1 cellular context compared by ENCODE assay signal in the genomic region with DNA sequence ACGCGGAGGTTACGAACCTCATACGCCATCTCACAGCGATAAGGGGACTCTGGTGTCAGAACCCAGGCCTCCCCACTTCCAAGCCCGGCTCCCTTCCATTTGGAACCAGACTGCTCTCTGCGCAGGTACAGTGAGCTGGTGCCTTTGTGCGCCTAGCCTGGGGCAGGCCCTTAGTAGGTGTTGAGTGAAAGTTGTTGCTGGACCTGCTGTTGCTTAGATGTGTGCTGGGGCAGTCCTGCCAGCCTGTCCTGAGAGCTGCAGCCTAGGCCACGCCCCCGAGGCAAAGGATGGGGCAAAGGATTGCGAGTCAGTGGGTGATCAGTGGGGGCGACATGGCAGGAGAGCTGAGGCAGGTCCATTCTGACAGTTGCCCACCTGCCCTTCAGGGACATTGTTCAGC.
TF ChIP-seq lines count a peak whose summit lies in the region.

No MANE protein-coding gene starts in this region.

TF ChIP-seq in GM23338, 12 proteins besides CTCF, POLR2A, EP300 and RAD21 (continued from another document):
- TF ChIP-seq, protein P1, sequence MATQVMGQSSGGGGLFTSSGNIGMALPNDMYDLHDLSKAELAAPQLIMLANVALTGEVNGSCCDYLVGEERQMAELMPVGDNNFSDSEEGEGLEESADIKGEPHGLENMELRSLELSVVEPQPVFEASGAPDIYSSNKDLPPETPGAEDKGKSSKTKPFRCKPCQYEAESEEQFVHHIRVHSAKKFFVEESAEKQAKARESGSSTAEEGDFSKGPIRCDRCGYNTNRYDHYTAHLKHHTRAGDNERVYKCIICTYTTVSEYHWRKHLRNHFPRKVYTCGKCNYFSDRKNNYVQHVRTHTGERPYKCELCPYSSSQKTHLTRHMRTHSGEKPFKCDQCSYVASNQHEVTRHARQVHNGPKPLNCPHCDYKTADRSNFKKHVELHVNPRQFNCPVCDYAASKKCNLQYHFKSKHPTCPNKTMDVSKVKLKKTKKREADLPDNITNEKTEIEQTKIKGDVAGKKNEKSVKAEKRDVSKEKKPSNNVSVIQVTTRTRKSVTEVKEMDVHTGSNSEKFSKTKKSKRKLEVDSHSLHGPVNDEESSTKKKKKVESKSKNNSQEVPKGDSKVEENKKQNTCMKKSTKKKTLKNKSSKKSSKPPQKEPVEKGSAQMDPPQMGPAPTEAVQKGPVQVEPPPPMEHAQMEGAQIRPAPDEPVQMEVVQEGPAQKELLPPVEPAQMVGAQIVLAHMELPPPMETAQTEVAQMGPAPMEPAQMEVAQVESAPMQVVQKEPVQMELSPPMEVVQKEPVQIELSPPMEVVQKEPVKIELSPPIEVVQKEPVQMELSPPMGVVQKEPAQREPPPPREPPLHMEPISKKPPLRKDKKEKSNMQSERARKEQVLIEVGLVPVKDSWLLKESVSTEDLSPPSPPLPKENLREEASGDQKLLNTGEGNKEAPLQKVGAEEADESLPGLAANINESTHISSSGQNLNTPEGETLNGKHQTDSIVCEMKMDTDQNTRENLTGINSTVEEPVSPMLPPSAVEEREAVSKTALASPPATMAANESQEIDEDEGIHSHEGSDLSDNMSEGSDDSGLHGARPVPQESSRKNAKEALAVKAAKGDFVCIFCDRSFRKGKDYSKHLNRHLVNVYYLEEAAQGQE (IDR thresholded peaks at IDR 0.05; ENCODE audit: unreplicated experiment): no peak
- TF ChIP-seq JUNB (IDR thresholded peaks at IDR 0.05; ENCODE audit: unreplicated experiment): no peak
- no peak for TF ChIP-seq EZH2 (IDR thresholded peaks at IDR 0.05; ENCODE audit: low read depth, unreplicated experiment)
- no peak for TF ChIP-seq POLR2AphosphoS5 (IDR thresholded peaks at IDR 0.05; ENCODE audit: low read depth)
- TF ChIP-seq ZNF114 (CRISPR knock-in tag; IDR thresholded peaks at IDR 0.05): no peak
- no peak for TF ChIP-seq ZNF331 (CRISPR knock-in tag; IDR thresholded peaks at IDR 0.05; ENCODE audit: low read depth)
- TF ChIP-seq, protein P2, sequence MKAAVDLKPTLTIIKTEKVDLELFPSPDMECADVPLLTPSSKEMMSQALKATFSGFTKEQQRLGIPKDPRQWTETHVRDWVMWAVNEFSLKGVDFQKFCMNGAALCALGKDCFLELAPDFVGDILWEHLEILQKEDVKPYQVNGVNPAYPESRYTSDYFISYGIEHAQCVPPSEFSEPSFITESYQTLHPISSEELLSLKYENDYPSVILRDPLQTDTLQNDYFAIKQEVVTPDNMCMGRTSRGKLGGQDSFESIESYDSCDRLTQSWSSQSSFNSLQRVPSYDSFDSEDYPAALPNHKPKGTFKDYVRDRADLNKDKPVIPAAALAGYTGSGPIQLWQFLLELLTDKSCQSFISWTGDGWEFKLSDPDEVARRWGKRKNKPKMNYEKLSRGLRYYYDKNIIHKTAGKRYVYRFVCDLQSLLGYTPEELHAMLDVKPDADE (IDR thresholded peaks at IDR 0.05): no peak
- TF ChIP-seq EZH2phosphoT487 (IDR thresholded peaks at IDR 0.05; ENCODE audit: unreplicated experiment): no peak
TF ChIP-seq in GM23338: peak in this region for 0.
